ENCODE assay signal across 7 cellular contexts in genomic region chr16:27232061-27232841, GRCh38.
A peak's percentile ranks its signal among the peaks of the same experiment; 100 is the strongest.
DNase-seq lines count a peak whose midpoint lies in the region; ATAC-seq, FAIRE-seq and TF ChIP-seq lines count a peak whose summit lies in the region.

No MANE protein-coding gene starts in this region.

- peaks cover 7% of the 10 kb centered on the region; the same call in 1 of the 2 replicates for H3F3A ChIP-seq in Loucy (ENCODE audit: low read depth)

- H3K27ac Mint-ChIP-seq in central memory CD8-positive, alpha-beta T cell (ENCODE audit: low read depth), result peak overlapping the region; percentile 88
- peak overlapping the region; percentile 68 to 77 for H3K27ac Mint-ChIP-seq in stimulated activated naive CD8-positive, alpha-beta T cell treated with anti-CD3 and anti-CD28 coated beads, Interleukin-15, amount 100 ng/mL, for 72 hours

- H3K4me3 ChIP-seq in Loucy (ENCODE audit: low read length, poor library complexity, severe bottlenecking), result no peak overlapping the region

- H3K4me1 ChIP-seq in Loucy (ENCODE audit: insufficient read depth, low read length, poor library complexity, severe bottlenecking), result peaks cover 71% of the 10 kb centered on the region

- H3K4me2 ChIP-seq in Loucy (ENCODE audit: low read depth, low read length, poor library complexity, severe bottlenecking), result peak overlapping the region; percentile 21

- H3K4me1 Mint-ChIP-seq in central memory CD8-positive, alpha-beta T cell, result peaks cover 64% of the 10 kb centered on the region
- H3K4me1 Mint-ChIP-seq in stimulated activated naive CD8-positive, alpha-beta T cell treated with anti-CD3 and anti-CD28 coated beads, Interleukin-15, amount 100 ng/mL, for 72 hours, result peaks cover 93% of the 10 kb centered on the region

- no peaks in the 10 kb centered on the region for H3K9me3 ChIP-seq in Loucy (ENCODE audit: insufficient read depth, low read depth, low read length)

- H3K9me3 Mint-ChIP-seq in central memory CD8-positive, alpha-beta T cell, result no peaks in the 10 kb centered on the region
- no peaks in the 10 kb centered on the region for H3K9me3 Mint-ChIP-seq in stimulated activated naive CD8-positive, alpha-beta T cell treated with anti-CD3 and anti-CD28 coated beads, Interleukin-15, amount 100 ng/mL, for 72 hours

- DNase-seq in central memory CD8-positive, alpha-beta T cell (ENCODE audit: low spot score in 2 of 2), result no peak
- DNase-seq in stimulated activated naive CD8-positive, alpha-beta T cell treated with anti-CD3 and anti-CD28 coated beads, Interleukin-15, amount 100 ng/mL, for 72 hours, result peak in 1 of 2 donors; percentile 63
- no peak for DNase-seq in HTR-8/SVneo (ENCODE audit: insufficient read length, low spot score)
- DNase-seq in NCI-H2107 treated with DMSO at 0.1 percent for 48 hours (lab: John Stamatoyannopoulos, UW; ENCODE audit: unreplicated experiment), result no peak

- no peak for FAIRE-seq in HTR-8/SVneo (lab: Jason Lieb, UNC)

- peaks cover 8% of the 10 kb centered on the region; the same call in 1 of the 2 replicates for H3K79me2 ChIP-seq in Loucy (ENCODE audit: insufficient read depth, low read length)

- no peaks in the 10 kb centered on the region for H3K27me3 Mint-ChIP-seq in central memory CD8-positive, alpha-beta T cell
- H3K27me3 Mint-ChIP-seq in stimulated activated naive CD8-positive, alpha-beta T cell treated with anti-CD3 and anti-CD28 coated beads, Interleukin-15, amount 100 ng/mL, for 72 hours, result no peaks in the 10 kb centered on the region

- no peak for TF ChIP-seq CTCF in Loucy (conservative IDR thresholded peaks at IDR 0.05; ENCODE audit: low read length)

- peak overlapping the region; percentile 67 for H3K9ac ChIP-seq in Loucy (ENCODE audit: low read depth, low read length, poor library complexity, severe bottlenecking)

- no peak overlapping the region for H2AFZ ChIP-seq in Loucy (ENCODE audit: low read length)

- no peaks in the 10 kb centered on the region for H3K36me3 ChIP-seq in Loucy (ENCODE audit: insufficient read depth, low read length)

- peak overlapping the region; percentile 48 for H3K4me3 Mint-ChIP-seq in central memory CD8-positive, alpha-beta T cell
- peak overlapping the region; percentile 61 to 84 for H3K4me3 Mint-ChIP-seq in stimulated activated naive CD8-positive, alpha-beta T cell treated with anti-CD3 and anti-CD28 coated beads, Interleukin-15, amount 100 ng/mL, for 72 hours

- H3K27me3 ChIP-seq in Loucy (ENCODE audit: insufficient read depth, low read length, poor library complexity, severe bottlenecking), result no peaks in the 10 kb centered on the region

- H4K20me1 ChIP-seq in Loucy (ENCODE audit: insufficient read depth, low read length, poor library complexity, severe bottlenecking), result no peaks in the 10 kb centered on the region

- H3K9me2 ChIP-seq in Loucy (replicated peaks; ENCODE audit: low read depth, low read length), result no peaks in the 10 kb centered on the region

- peaks cover 22% of the 10 kb centered on the region for H3K36me3 Mint-ChIP-seq in central memory CD8-positive, alpha-beta T cell (ENCODE audit: insufficient read depth)

- peak; percentile 67 for ATAC-seq in GM21423 (IDR thresholded peaks at IDR 0.05; ENCODE audit: unreplicated experiment)
- no peak for ATAC-seq in central memory CD8-positive, alpha-beta T cell (replicated peaks; ENCODE audit: extremely low read depth, poor library complexity, severe bottlenecking)
- ATAC-seq in stimulated activated naive CD8-positive, alpha-beta T cell treated with anti-CD3 and anti-CD28 coated beads, Interleukin-15, amount 100 ng/mL, for 72 hours, result peak; percentile 29
- no peak for ATAC-seq in GM21515 (IDR thresholded peaks at IDR 0.05; ENCODE audit: unreplicated experiment)

Comparison
In these comparisons a context has a peak if more than half of its experiments do, and no peak if none do; other contexts are left out.
1. ATAC-seq: peak in GM21423 (single experiment) and stimulated activated naive CD8-positive, alpha-beta T cell treated with anti-CD3 and anti-CD28 coated beads, Interleukin-15, amount 100 ng/mL, for 72 hours (single experiment); none in central memory CD8-positive, alpha-beta T cell (single experiment) and GM21515 (single experiment).